Comparison of ENCODE assay signal across 14 cellular contexts in the genomic region with DNA sequence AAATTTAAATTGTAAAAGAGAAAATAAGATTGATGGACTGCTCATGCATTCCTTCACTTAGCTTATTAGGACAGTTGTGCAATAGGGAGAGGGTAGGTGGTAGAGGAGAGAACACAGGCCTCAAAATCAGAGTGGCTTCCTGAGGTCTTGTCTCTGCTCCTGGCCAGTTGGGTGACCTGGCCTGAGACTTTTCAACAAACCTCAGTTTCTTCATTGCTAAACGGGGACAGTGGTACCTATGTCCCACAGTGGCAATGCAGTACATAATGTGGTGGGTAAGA. TPM values are rescaled to one million over a fixed set of nuclear protein-coding genes. Genes with fewer than 3 reads are reported as not detected.
DNase-seq lines count a peak whose midpoint lies in the region; ATAC-seq and TF ChIP-seq lines count a peak whose summit lies in the region.
"Had no signal": no experiment of that assay in that cellular context is flagged by ENCODE, and none has a peak within 500 bp of the region (broad histone marks: within the 10 kb centered on the region; RNA-seq: fewer than 3 reads in every experiment).

No MANE protein-coding gene starts in this region.

- H2BK20ac ChIP-seq in IMR-90 (ENCODE audit: low read depth, low read length): no peak overlapping the region

- ATAC-seq in IMR-90 (ENCODE audit: low read depth) (no peak), lower lobe of right lung (no peak)
- ATAC-seq: activated naive CD8-positive, alpha-beta T cell treated with anti-CD3 and anti-CD28 coated beads, Interleukin-2, amount 50 U/mL, for 24 hours had no signal

- peaks cover 49% of the 10 kb centered on the region for H3K9me1 ChIP-seq in IMR-90 (ENCODE audit: insufficient read depth, low read length)

- peaks cover 12% of the 10 kb centered on the region for H3K27me3 Mint-ChIP-seq in brain
- H3K27me3 Mint-ChIP-seq: activated B cell treated with CpG ODN at 0.5 μM for 24 hours, memory B cell had no signal

- peak overlapping the region; percentile 74 to 98 (median 91) for H3K27ac Mint-ChIP-seq in brain
- H3K27ac Mint-ChIP-seq: activated B cell treated with CpG ODN at 0.5 μM for 24 hours, memory B cell had no signal

- peak overlapping the region; percentile 13 for H2AK9ac ChIP-seq in IMR-90 (replicated peaks; ENCODE audit: low read depth, low read length, poor library complexity)

- H3K4me3 ChIP-seq in IMR-90 (ENCODE audit: insufficient read depth, low read depth, low read length): no peak overlapping the region
- peak overlapping the region; percentile 24 for H3K4me3 ChIP-seq in lower lobe of right lung
- H3K4me3 ChIP-seq in thyroid gland (replicated peaks in 1 of 3): no peak overlapping the region
- no peak overlapping the region for H3K4me3 ChIP-seq in neuronal stem cell (ENCODE audit: low read length in 2 of 2)

- H3K9ac ChIP-seq in IMR-90 (ENCODE audit: low read depth, low read length) (peak overlapping the region; percentile 22; the same call in 1 of the 2 replicates), neuronal stem cell (ENCODE audit: low read depth, low read length, poor library complexity) (no peak overlapping the region)
- H3K9ac ChIP-seq: KMS-11 had no signal

- no peak overlapping the region for H2BK15ac ChIP-seq in IMR-90 (ENCODE audit: low read depth, low read length)
- H2BK15ac ChIP-seq in neuronal stem cell (ENCODE audit: low read length): no peak overlapping the region

- H4K20me1 ChIP-seq in IMR-90 (ENCODE audit: insufficient read depth, low read length): peaks cover 3% of the 10 kb centered on the region

- H3K4me2 ChIP-seq in IMR-90 (ENCODE audit: low read depth, low read length) (peak overlapping the region; percentile 56), neuronal stem cell (ENCODE audit: insufficient read depth, low read length, poor library complexity, severe bottlenecking) (no peak overlapping the region)
- H3K4me2 ChIP-seq: KMS-11 had no signal

- H4K8ac ChIP-seq in IMR-90 (ENCODE audit: low read depth in 2 of 2, low read length in 2 of 2): peak overlapping the region; percentile 29 to 62
- H4K8ac ChIP-seq in neuronal stem cell (ENCODE audit: low read depth, low read length): no peak overlapping the region

- BruUV-seq in IMR-90 (replicated peaks; lab: Mats Ljungman, UMichigan): no TSS peak

- H2AK5ac ChIP-seq in IMR-90 (ENCODE audit: low read depth, low read length) (peak overlapping the region; percentile 48; the same call in 1 of the 2 replicates), neuronal stem cell (ENCODE audit: low read depth, low read length) (no peak overlapping the region)

- H3K9me3 Mint-ChIP-seq in brain: no peaks in the 10 kb centered on the region
- H3K9me3 Mint-ChIP-seq: activated B cell treated with CpG ODN at 0.5 μM for 24 hours; activated naive CD8-positive, alpha-beta T cell treated with anti-CD3 and anti-CD28 coated beads, Interleukin-2, amount 50 U/mL, for 24 hours; memory B cell had no signal

- CTCF ChIA-PET in IMR-90 (lab: Yijun Ruan, JAX): no interaction called here

- H3K4ac ChIP-seq in IMR-90 (ENCODE audit: low read depth, low read length): peak overlapping the region; percentile 38; the same call in 1 of the 2 replicates
- H3K4ac ChIP-seq in neuronal stem cell (ENCODE audit: low read length): no peak overlapping the region

- H3K36me3 Mint-ChIP-seq in brain: no peaks in the 10 kb centered on the region
- H3K36me3 Mint-ChIP-seq: memory B cell had no signal

- no peak overlapping the region for H2BK12ac ChIP-seq in neuronal stem cell (ENCODE audit: low read length)

- H3K4me1 ChIP-seq in IMR-90 (ENCODE audit: control insufficient read depth, insufficient read depth, low read length) (peaks cover 27% of the 10 kb centered on the region), lower lobe of right lung (peaks cover 62% of the 10 kb centered on the region), thyroid gland (peaks cover 24 to 49% of the 10 kb centered on the region in 2 donors), neuronal stem cell (ENCODE audit: control insufficient read depth in 2 of 2, insufficient read depth in 1 of 2, low read depth in 1 of 2, low read length in 2 of 2) (peaks cover 38 to 51% of the 10 kb centered on the region in 2 donors)

- intact Hi-C loops in IMR-90 (cut with micrococcal nuclease) (no loop called here), lower lobe of right lung (cut with DNase I) (no loop called here), thyroid gland (cut with DNase I) (no loop called here)

- POLR2A ChIA-PET in IMR-90 (lab: Charles Lee; ENCODE audit: unreplicated experiment): no interaction called here

- H2BK5ac ChIP-seq in IMR-90 (ENCODE audit: low read depth, low read length, poor library complexity, severe bottlenecking) (peak overlapping the region; percentile 13), neuronal stem cell (ENCODE audit: low read length) (no peak overlapping the region)

- H2BK120ac ChIP-seq in IMR-90 (ENCODE audit: low read depth, low read length) (no peak overlapping the region), neuronal stem cell (ENCODE audit: low read depth, low read length) (no peak overlapping the region)

- no peak for TF ChIP-seq POLR2A in IMR-90 (IDR thresholded peaks at IDR 0.05; ENCODE audit: low read depth, low read length)
- TF ChIP-seq POLR2A in thyroid gland (IDR thresholded peaks at IDR 0.05): no peak

- H3K9me3 ChIP-seq in IMR-90 (ENCODE audit: control insufficient read depth, insufficient read depth, low read length) (no peaks in the 10 kb centered on the region), lower lobe of right lung (no peaks in the 10 kb centered on the region), thyroid gland (no peaks in the 10 kb centered on the region), neuronal stem cell (replicated peaks in 1 of 2; ENCODE audit: control insufficient read depth in 2 of 2, insufficient read depth in 1 of 2, low read depth in 1 of 2, low read length in 2 of 2) (no peaks in the 10 kb centered on the region)

- DNase-seq in IMR-90 (no peak), lower lobe of right lung (no peak), thyroid gland (no peak), NCI-H345 (lab: John Stamatoyannopoulos, UW) (no peak), NCI-H524 treated with DMSO at 0.1 percent for 48 hours (lab: John Stamatoyannopoulos, UW) (no peak), neuronal stem cell (ENCODE audit: low spot score) (no peak)
- DNase-seq in activated CD4-positive, alpha-beta T cell treated with anti-CD3 and anti-CD28 coated beads for 48 hours: no peak
- DNase-seq: activated B cell treated with CpG ODN at 0.5 μM for 24 hours; activated naive CD8-positive, alpha-beta T cell treated with anti-CD3 and anti-CD28 coated beads, Interleukin-2, amount 50 U/mL, for 24 hours; NCI-H2029 treated with DMSO at 0.1 percent for 48 hours had no signal

- peak overlapping the region; percentile 44 to 90 (median 86) for H3K4me3 Mint-ChIP-seq in brain
- H3K4me3 Mint-ChIP-seq: activated B cell treated with CpG ODN at 0.5 μM for 24 hours; activated naive CD8-positive, alpha-beta T cell treated with anti-CD3 and anti-CD28 coated beads, Interleukin-2, amount 50 U/mL, for 24 hours; memory B cell had no signal

- H3K18ac ChIP-seq in IMR-90 (ENCODE audit: low read depth, low read length) (no peak overlapping the region), neuronal stem cell (ENCODE audit: low read length) (no peak overlapping the region)

- peaks cover 4% of the 10 kb centered on the region; the same call in 1 of the 2 replicates for H3K36me3 ChIP-seq in IMR-90 (ENCODE audit: control insufficient read depth, insufficient read depth, low read length)
- no peaks in the 10 kb centered on the region for H3K36me3 ChIP-seq in lower lobe of right lung
- H3K36me3 ChIP-seq in thyroid gland: no peaks in the 10 kb centered on the region
- H3K36me3 ChIP-seq in neuronal stem cell (replicated peaks in 1 of 2; ENCODE audit: control insufficient read depth in 2 of 2, insufficient read depth in 2 of 2, low read length in 2 of 2): peaks cover 0 to 5% of the 10 kb centered on the region in 2 donors

- peak overlapping the region; percentile 31; the same call in 1 of the 2 replicates for H3K23ac ChIP-seq in IMR-90 (ENCODE audit: low read depth, low read length)
- H3K23ac ChIP-seq in neuronal stem cell (ENCODE audit: low read depth, low read length, poor library complexity): no peak overlapping the region

- H3K56ac ChIP-seq in IMR-90 (ENCODE audit: extremely low read depth, insufficient read depth, low read length): peak overlapping the region; percentile 32; the same call in 1 of the 2 replicates

- H2AFZ ChIP-seq in IMR-90 (replicated peaks; ENCODE audit: low read length, poor library complexity) (no peak overlapping the region), neuronal stem cell (ENCODE audit: low read length) (no peak overlapping the region)

- peak overlapping the region; percentile 39; the same call in 1 of the 2 replicates for H4K5ac ChIP-seq in IMR-90 (ENCODE audit: low read depth, low read length)

- H3K14ac ChIP-seq in IMR-90 (replicated peaks; ENCODE audit: low read depth, low read length): peak overlapping the region; percentile 29
- no peak overlapping the region for H3K14ac ChIP-seq in neuronal stem cell (ENCODE audit: low read length)

- in situ Hi-C loops in IMR-90 (cut with MboI; ENCODE audit: low sequenced_read_pairs): no loop called here

- TF ChIP-seq CTCF in IMR-90 (conservative IDR thresholded peaks at IDR 0.05; ENCODE audit: low read depth, low read length) (no peak), brain (conservative IDR thresholded peaks at IDR 0.05) (no peak), lower lobe of right lung (IDR thresholded peaks at IDR 0.05) (no peak), thyroid gland (IDR thresholded peaks at IDR 0.05) (no peak)

- H3K27ac ChIP-seq in IMR-90 (ENCODE audit: insufficient read depth, low read length) (peak overlapping the region; percentile 53; the same call in 1 of the 2 replicates), lower lobe of right lung (peak overlapping the region; percentile 37), thyroid gland (peak overlapping the region in 2 of 3 donors; percentile 34 to 52), neuronal stem cell (replicated peaks; ENCODE audit: low read length) (no peak overlapping the region)
- H3K27ac ChIP-seq: KMS-11 had no signal

- WGBS in IMR-90 (ENCODE audit: extremely low coverage in 2 of 2, insufficient read length in 1 of 2), 2 experiments: no CpG with 5 or more reads among the region's 1 CpG
- 81 to 83% methylated on average over 1 of the region's 1 CpG for WGBS in thyroid gland, 2 donors
- no CpG with 5 or more reads among the region's 1 CpG for WGBS in neuronal stem cell (ENCODE audit: extremely low coverage in 2 of 2, insufficient read length in 2 of 2, insufficient replicate concordance in 1 of 2), 2 donors

- dilution Hi-C loops in IMR-90 (cut with HindIII; ENCODE audit: low sequenced_read_pairs, unreplicated experiment): no loop called here

- peaks cover 25 to 79% of the 10 kb centered on the region in 2 experiments; a peak in 3 of 4 replicates for H3K79me1 ChIP-seq in IMR-90 (ENCODE audit: low read depth in 1 of 2, low read length in 2 of 2)
- peaks cover under 1% of the 10 kb centered on the region for H3K79me1 ChIP-seq in neuronal stem cell (ENCODE audit: low read depth, low read length)

- peaks cover 77% of the 10 kb centered on the region for H3K4me1 Mint-ChIP-seq in brain

- H3K27me3 ChIP-seq in IMR-90 (ENCODE audit: control insufficient read depth, insufficient read depth, low read length): no peaks in the 10 kb centered on the region
- no peaks in the 10 kb centered on the region for H3K27me3 ChIP-seq in lower lobe of right lung (ENCODE audit: low read depth)
- no peaks in the 10 kb centered on the region for H3K27me3 ChIP-seq in thyroid gland
- no peaks in the 10 kb centered on the region for H3K27me3 ChIP-seq in neuronal stem cell (ENCODE audit: control insufficient read depth in 3 of 3, insufficient read depth in 3 of 3, low read depth in 1 of 3, low read length in 3 of 3)

- no peak for TF ChIP-seq RAD21 in IMR-90 (IDR thresholded peaks at IDR 0.05; ENCODE audit: low read length)

- H4K91ac ChIP-seq in IMR-90 (ENCODE audit: insufficient read depth, low read depth, low read length) (no peak overlapping the region), neuronal stem cell (ENCODE audit: low read depth, low read length, poor library complexity) (no peak overlapping the region)

RNA-seq across cellular contexts. Expression of gene MAP3K12, which starts 2.6 kb away (rescaled TPM):
- total RNA-seq in IMR-90 (2012; rRNA removed) (20.6 and 29.0 TPM in 2 replicates), lower lobe of right lung (17.5 TPM), thyroid gland (10 to 100 TPM in 2 of 4 donors, 1 to 10 TPM in 2; 5.2 to 12.9 (median 10.6) TPM)
- polyA plus RNA-seq in IMR-90 (2012; rRNA removed) (48.6 and 52.5 TPM in 2 replicates), brain (ENCODE audit: insufficient read depth, low read depth, low replicate concordance) (16.8 TPM)
- 18.8 and 22.6 TPM in 2 replicates for polyA plus RNA-seq in IMR-90 (2012; cell fraction: cytosol; rRNA removed)
- polyA plus RNA-seq in IMR-90 (2012; cell fraction: nucleus; rRNA removed; ENCODE audit: low replicate concordance): 284 and 449 TPM in 2 replicates
- polyA plus RNA-seq in neuronal stem cell (2013, experiment 1 of 2): 20.6 TPM
- polyA plus RNA-seq in neuronal stem cell (2013, experiment 2 of 2): 19.7 TPM

RNA-seq across cellular contexts. Expression of gene TARBP2, which starts 4.4 kb away (rescaled TPM):
- total RNA-seq in IMR-90 (2012; rRNA removed) (27.4 and 27.8 TPM in 2 replicates), lower lobe of right lung (34.3 TPM), thyroid gland (10 to 100 TPM; 31.2 to 44.8 (median 34.7) TPM)
- polyA plus RNA-seq in IMR-90 (2012; rRNA removed) (46.1 and 49.6 TPM in 2 replicates), brain (ENCODE audit: insufficient read depth, low read depth, low replicate concordance) (19.4 TPM)
- polyA plus RNA-seq in IMR-90 (2012; cell fraction: cytosol; rRNA removed): 31.9 and 38.5 TPM in 2 replicates
- 128 and 140 TPM in 2 replicates for polyA plus RNA-seq in IMR-90 (2012; cell fraction: nucleus; rRNA removed; ENCODE audit: low replicate concordance)
- polyA plus RNA-seq in neuronal stem cell (2013, experiment 1 of 2): 30.1 TPM
- polyA plus RNA-seq in neuronal stem cell (2013, experiment 2 of 2): 30.0 TPM

RNA-seq across cellular contexts. Expression of gene NPFF, which starts 10.6 kb away (rescaled TPM):
- not detected in 2 replicates for total RNA-seq in IMR-90 (2012; rRNA removed)
- polyA plus RNA-seq in IMR-90 (2012; rRNA removed): not detected in 2 replicates
- polyA plus RNA-seq in IMR-90 (2012; cell fraction: cytosol; rRNA removed): not detected in 2 replicates
- 0.87 TPM in 1 of 2 replicates, not detected in the other for polyA plus RNA-seq in IMR-90 (2012; cell fraction: nucleus; rRNA removed; ENCODE audit: low replicate concordance)
- not detected for polyA plus RNA-seq in brain (ENCODE audit: insufficient read depth, low read depth, low replicate concordance)
- total RNA-seq in lower lobe of right lung: not detected
- total RNA-seq in thyroid gland: not detected
- 0.17 TPM for polyA plus RNA-seq in neuronal stem cell (2013, experiment 1 of 2)
- not detected for polyA plus RNA-seq in neuronal stem cell (2013, experiment 2 of 2)
- total RNA-seq: activated B cell treated with CpG ODN at 0.5 μM for 24 hours, renal cortical epithelial cell had no signal

RNA-seq across cellular contexts. Expression of gene PCBP2, which starts 44.8 kb away (rescaled TPM):
- 190 and 198 TPM in 2 replicates for total RNA-seq in IMR-90 (2012; rRNA removed)
- polyA plus RNA-seq in IMR-90 (2012; rRNA removed): 409 and 586 TPM in 2 replicates
- 248 and 496 TPM in 2 replicates for polyA plus RNA-seq in IMR-90 (2012; cell fraction: cytosol; rRNA removed)
- polyA plus RNA-seq in IMR-90 (2012; cell fraction: nucleus; rRNA removed; ENCODE audit: low replicate concordance): 390 and 761 TPM in 2 replicates
- 1,093 TPM for polyA plus RNA-seq in brain (ENCODE audit: insufficient read depth, low read depth, low replicate concordance)
- 767 TPM for total RNA-seq in lower lobe of right lung
- total RNA-seq in thyroid gland: 100 to 1,000 TPM; 493 to 555 (median 514) TPM
- 903 TPM for polyA plus RNA-seq in neuronal stem cell (2013, experiment 1 of 2)
- 910 TPM for polyA plus RNA-seq in neuronal stem cell (2013, experiment 2 of 2)

RNA-seq across cellular contexts. Expression of gene PRR13, which starts 55.2 kb away (rescaled TPM):
- total RNA-seq in IMR-90 (2012; rRNA removed): 25.5 and 31.4 TPM in 2 replicates
- polyA plus RNA-seq in IMR-90 (2012; rRNA removed): 95.7 and 114 TPM in 2 replicates
- 64.4 and 67.7 TPM in 2 replicates for polyA plus RNA-seq in IMR-90 (2012; cell fraction: cytosol; rRNA removed)
- 27.8 and 46.6 TPM in 2 replicates for polyA plus RNA-seq in IMR-90 (2012; cell fraction: nucleus; rRNA removed; ENCODE audit: low replicate concordance)
- 109 TPM for polyA plus RNA-seq in brain (ENCODE audit: insufficient read depth, low read depth, low replicate concordance)
- 216 TPM for total RNA-seq in lower lobe of right lung
- 10 to 100 TPM; 51.6 to 83.6 (median 68.9) TPM for total RNA-seq in thyroid gland
- 119 TPM for polyA plus RNA-seq in neuronal stem cell (2013, experiment 1 of 2)
- 121 TPM for polyA plus RNA-seq in neuronal stem cell (2013, experiment 2 of 2)
